23 cellular contexts compared by ENCODE assay signal in genomic region chr14:104119700-104120251, GRCh38. TPM values are rescaled to one million over a fixed set of nuclear protein-coding genes. Genes with fewer than 3 reads are reported as not detected.
A peak's percentile ranks its signal among the peaks of the same experiment; 100 is the strongest.
DNase-seq lines count a peak whose midpoint lies in the region; ATAC-seq and TF ChIP-seq lines count a peak whose summit lies in the region.
"Had no signal": no experiment of that assay in that cellular context is flagged by ENCODE, and none has a peak within 500 bp of the region (broad histone marks: within the 10 kb centered on the region; RNA-seq: fewer than 3 reads in every experiment).

No MANE protein-coding gene starts in this region.

- intact Hi-C loops in HCT116 (cut with micrococcal nuclease): no loop called here

- H3K27ac Mint-ChIP-seq in glutamatergic neuron (ENCODE audit: unreplicated experiment): no peak overlapping the region
- H3K27ac Mint-ChIP-seq: activated T-helper 2 cell treated with anti-CD3 and anti-CD28 coated beads, Interferon-gamma antibody, Interleukin-2, Interleukin-4, amounts not matched to agents 10 μg/mL and 5 μg/mL and 100 μg/mL, durations not matched to agents 14 hours and 24 hours and 36 hours; CD4-positive, alpha-beta T cell; T-helper 1 cell treated with Interleukin-12 subunit alpha and Interleukin-12 subunit beta and Interleukin-4 antibody, amounts not matched to agents 30 μg/mL and 1 μg/mL, for 36 hours had no signal

- H4K20me1 ChIP-seq in BLaER1 (peaks cover 24% of the 10 kb centered on the region; the same call in 1 of the 2 replicates), HCT116 (ENCODE audit: insufficient read depth) (no peaks in the 10 kb centered on the region), smooth muscle cell (ENCODE audit: low read depth) (no peaks in the 10 kb centered on the region)

- H3K36me3 ChIP-seq in BLaER1 (no peaks in the 10 kb centered on the region), HCT116 (ENCODE audit: control insufficient read depth in 1 of 2, insufficient read depth in 2 of 2, low read length in 2 of 2) (no peaks in the 10 kb centered on the region), smooth muscle cell (ENCODE audit: low read depth) (no peaks in the 10 kb centered on the region)
- H3K36me3 ChIP-seq: HAP-1, lower lobe of right lung, uterus had no signal

- H3K36me3 Mint-ChIP-seq in glutamatergic neuron (ENCODE audit: unreplicated experiment): peaks cover 7% of the 10 kb centered on the region

- no TSS peak for BruUV-seq in HCT116 (replicated peaks; lab: Mats Ljungman, UMichigan)

- H3K4me3 ChIP-seq in BLaER1 (no peak overlapping the region), HCT116 (replicated peaks in 1 of 2; ENCODE audit: low read depth in 1 of 2, low read length in 2 of 2) (no peak overlapping the region), smooth muscle cell (no peak overlapping the region)
- H3K4me3 ChIP-seq: HAP-1, hepatocyte, lower lobe of right lung, mucosa of descending colon, uterus had no signal

- H3K27ac ChIP-seq in BLaER1: no peak overlapping the region
- no peak overlapping the region for H3K27ac ChIP-seq in HCT116 (ENCODE audit: low read depth, low read length)
- peak overlapping the region; percentile 10 for H3K27ac ChIP-seq in smooth muscle cell (ENCODE audit: low read depth)
- H3K27ac ChIP-seq: hepatocyte, lower lobe of right lung, uterus had no signal

- TF ChIP-seq CTCF in HCT116 (IDR thresholded peaks at IDR 0.05 in 2 of 3, conservative IDR thresholded peaks at IDR 0.05 in 1 of 3; ENCODE audit: borderline replicate concordance in 1 of 3, insufficient read depth in 1 of 3, low read depth in 2 of 3, low read length in 2 of 3) (no peak), glutamatergic neuron (IDR thresholded peaks at IDR 0.05; ENCODE audit: partially characterized antibody, unreplicated experiment) (no peak), smooth muscle cell (IDR thresholded peaks at IDR 0.05; ENCODE audit: borderline replicate concordance, insufficient read depth, poor library complexity, severe bottlenecking) (no peak)

- peaks cover 18% of the 10 kb centered on the region for H3K9me3 ChIP-seq in BLaER1
- peaks cover 5 to 16% of the 10 kb centered on the region in 2 experiments for H3K9me3 ChIP-seq in HCT116 (ENCODE audit: control insufficient read depth in 1 of 2, insufficient read depth in 1 of 2, low read depth in 1 of 2, low read length in 2 of 2)
- H3K9me3 ChIP-seq in smooth muscle cell (replicated peaks; ENCODE audit: low read depth): peaks cover 5% of the 10 kb centered on the region
- H3K9me3 ChIP-seq: HAP-1, mucosa of descending colon had no signal

- peaks cover 6% of the 10 kb centered on the region for H3K9me3 Mint-ChIP-seq in glutamatergic neuron (ENCODE audit: unreplicated experiment)
- H3K9me3 Mint-ChIP-seq: CD4-positive, alpha-beta T cell had no signal

- CTCF ChIA-PET in HCT116 (lab: Charles Lee): interaction anchor here (1.0 to 1.5 kb wide), 3 partner anchors 18 to 444 kb away, joined by 3 to 5 read pairs (median 4); no protein-coding TSS in a partner anchor

- POLR2A ChIA-PET in HCT116 (lab: Charles Lee): no interaction called here

- no peaks in the 10 kb centered on the region for H3F3A ChIP-seq in smooth muscle cell (ENCODE audit: low read depth)

- H3K9me2 ChIP-seq in HCT116 (ENCODE audit: insufficient read depth): no peaks in the 10 kb centered on the region

- H3K4me1 ChIP-seq in BLaER1 (peaks cover 37% of the 10 kb centered on the region), HCT116 (ENCODE audit: control insufficient read depth in 1 of 2, insufficient read depth in 2 of 2, low read length in 2 of 2) (peaks cover 21 to 54% of the 10 kb centered on the region in 2 experiments; a peak in 3 of 4 replicates), smooth muscle cell (ENCODE audit: low read depth) (no peaks in the 10 kb centered on the region)
- H3K4me1 ChIP-seq: HAP-1, lower lobe of right lung had no signal

- RAD21 ChIA-PET in HCT116 (lab: Charles Lee; ENCODE audit: low non-redundant PET in 1 of 2, low total read pairs in 2 of 2, uncharacterized antibody in 2 of 2, unreplicated experiment in 2 of 2): no interaction called here

- WGBS in smooth muscle cell (ENCODE audit: low lambda C conversion rate): 85% methylated on average over 13 of the region's 13 CpGs

- ATAC-seq in HCT116 (no peak), GM21737 (IDR thresholded peaks at IDR 0.05; ENCODE audit: unreplicated experiment) (no peak), HG03039 (IDR thresholded peaks at IDR 0.05; ENCODE audit: unreplicated experiment) (no peak), HG03378 (IDR thresholded peaks at IDR 0.05; ENCODE audit: unreplicated experiment) (no peak)
- ATAC-seq: lower lobe of right lung, mucosa of descending colon, Panc1 had no signal

- no peak for TF ChIP-seq POLR2A in HCT116 (IDR thresholded peaks at IDR 0.05; ENCODE audit: borderline replicate concordance, extremely low read depth, insufficient read depth, insufficient read length)

- H3K4me2 ChIP-seq in BLaER1 (peak overlapping the region; percentile 58), HCT116 (ENCODE audit: low read length) (0 out of 2 replicates have a peak overlapping the region, but pooled peaks have one; percentile 21), smooth muscle cell (no peak overlapping the region)
- H3K4me2 ChIP-seq: hepatocyte had no signal

- H3K4me3 Mint-ChIP-seq in glutamatergic neuron (ENCODE audit: unreplicated experiment): no peak overlapping the region
- H3K4me3 Mint-ChIP-seq: T-helper 1 cell treated with Interleukin-12 subunit alpha and Interleukin-12 subunit beta and Interleukin-4 antibody, amounts not matched to agents 30 μg/mL and 1 μg/mL, for 36 hours had no signal

- peaks cover 49% of the 10 kb centered on the region for H3K27me3 ChIP-seq in BLaER1
- H3K27me3 ChIP-seq in HCT116 (ENCODE audit: insufficient read depth, low read length): no peaks in the 10 kb centered on the region
- H3K27me3 ChIP-seq in smooth muscle cell (ENCODE audit: low read depth): peaks cover 41% of the 10 kb centered on the region

- TF ChIP-seq RAD21 in HCT116 (IDR thresholded peaks at IDR 0.05; ENCODE audit: low read depth): no peak

- no peaks in the 10 kb centered on the region for H3K4me1 Mint-ChIP-seq in glutamatergic neuron (ENCODE audit: low read depth, unreplicated experiment)

- H2AFZ ChIP-seq in HCT116 (ENCODE audit: low read depth, low read length, poor library complexity, severe bottlenecking) (no peak overlapping the region), smooth muscle cell (ENCODE audit: low read depth) (no peak overlapping the region)
- H2AFZ ChIP-seq: hepatocyte had no signal

- H3K79me2 ChIP-seq in HCT116 (ENCODE audit: insufficient read depth, low read length) (no peaks in the 10 kb centered on the region), smooth muscle cell (ENCODE audit: low read depth) (no peaks in the 10 kb centered on the region)
- H3K79me2 ChIP-seq: hepatocyte had no signal

- no peak for DNase-seq in HCT116 (ENCODE audit: low read depth, low spot score)
- DNase-seq in glutamatergic neuron: peak; percentile 13
- DNase-seq in smooth muscle cell (lab: John Stamatoyannopoulos, UW; ENCODE audit: unreplicated experiment): no peak
- DNase-seq: activated CD8-positive, alpha-beta memory T cell treated with anti-CD3 and anti-CD28 coated beads, Interleukin-2, amount 50 U/mL, for 48 hours; CD4-positive, alpha-beta T cell; DMS 273 treated with DMSO at 0.1 percent for 48 hours; lower lobe of right lung; NCI-H2107; NCI-H446 treated with DMSO at 0.1 percent for 48 hours; uterus had no signal

- H3K9ac ChIP-seq in BLaER1 (no peak overlapping the region), HCT116 (ENCODE audit: low read length) (no peak overlapping the region), smooth muscle cell (ENCODE audit: low read depth) (no peak overlapping the region)

- peaks cover 26% of the 10 kb centered on the region for H3K27me3 Mint-ChIP-seq in glutamatergic neuron (ENCODE audit: unreplicated experiment)

TF ChIP-seq in HCT116, 20 proteins besides CTCF, POLR2A, EP300 and RAD21 (continues in another document):
- TF ChIP-seq POLR2AphosphoS5 (IDR thresholded peaks at IDR 0.05; ENCODE audit: low read depth, low read length) (no peak), SP1 (IDR thresholded peaks at IDR 0.05; ENCODE audit: low read depth) (no peak), JUND (IDR thresholded peaks at IDR 0.05) (no peak), EZH2 (IDR thresholded peaks at IDR 0.05) (no peak), YY1 (IDR thresholded peaks at IDR 0.05; ENCODE audit: extremely low read depth, insufficient replicate concordance, low read depth, low read length) (no peak), SRF (IDR thresholded peaks at IDR 0.05; ENCODE audit: low read depth) (no peak), EZH2phosphoT487 (IDR thresholded peaks at IDR 0.05; ENCODE audit: borderline replicate concordance) (no peak), CBX3 (IDR thresholded peaks at IDR 0.05; ENCODE audit: low read depth) (no peak), EGR1 (IDR thresholded peaks at IDR 0.05; ENCODE audit: low read depth) (no peak)

RNA-seq across cellular contexts. Expression of gene KIF26A, which starts 18.6 kb away (rescaled TPM):
- total RNA-seq in HCT116 (2021; ENCODE audit: unreplicated experiment): 10.2 TPM
- 4.3 and 4.8 TPM in 2 replicates for polyA plus RNA-seq in HCT116 (2012)
- 5.9 TPM for total RNA-seq in glutamatergic neuron (ENCODE audit: unreplicated experiment)
- total RNA-seq in smooth muscle cell: 4.4 and 5.9 TPM in 2 replicates
- polyA plus RNA-seq in smooth muscle cell: 4.0 and 4.4 TPM in 2 replicates
- total RNA-seq: M059J had no signal

RNA-seq across cellular contexts. Expression of gene ASPG, which starts 34.3 kb away (rescaled TPM):
- total RNA-seq in HCT116 (2021; ENCODE audit: unreplicated experiment) (not detected), glutamatergic neuron (ENCODE audit: unreplicated experiment) (not detected), smooth muscle cell (0.18 and 0.49 TPM in 2 replicates)
- polyA plus RNA-seq in HCT116 (2012): 0.15 and 0.17 TPM in 2 replicates
- 0.47 and 1.2 TPM in 2 replicates for polyA plus RNA-seq in smooth muscle cell
- total RNA-seq: activated T-helper 2 cell treated with anti-CD3 and anti-CD28 coated beads, Interferon-gamma antibody, Interleukin-2, Interleukin-4, amounts not matched to agents 10 μg/mL and 5 μg/mL and 100 μg/mL, durations not matched to agents 14 hours and 24 hours and 36 hours; CD4-positive, alpha-beta T cell; fibroblast of villous mesenchyme; M059J; pulmonary artery endothelial cell had no signal
